8 cellular contexts compared by ENCODE assay signal in the genomic region with DNA sequence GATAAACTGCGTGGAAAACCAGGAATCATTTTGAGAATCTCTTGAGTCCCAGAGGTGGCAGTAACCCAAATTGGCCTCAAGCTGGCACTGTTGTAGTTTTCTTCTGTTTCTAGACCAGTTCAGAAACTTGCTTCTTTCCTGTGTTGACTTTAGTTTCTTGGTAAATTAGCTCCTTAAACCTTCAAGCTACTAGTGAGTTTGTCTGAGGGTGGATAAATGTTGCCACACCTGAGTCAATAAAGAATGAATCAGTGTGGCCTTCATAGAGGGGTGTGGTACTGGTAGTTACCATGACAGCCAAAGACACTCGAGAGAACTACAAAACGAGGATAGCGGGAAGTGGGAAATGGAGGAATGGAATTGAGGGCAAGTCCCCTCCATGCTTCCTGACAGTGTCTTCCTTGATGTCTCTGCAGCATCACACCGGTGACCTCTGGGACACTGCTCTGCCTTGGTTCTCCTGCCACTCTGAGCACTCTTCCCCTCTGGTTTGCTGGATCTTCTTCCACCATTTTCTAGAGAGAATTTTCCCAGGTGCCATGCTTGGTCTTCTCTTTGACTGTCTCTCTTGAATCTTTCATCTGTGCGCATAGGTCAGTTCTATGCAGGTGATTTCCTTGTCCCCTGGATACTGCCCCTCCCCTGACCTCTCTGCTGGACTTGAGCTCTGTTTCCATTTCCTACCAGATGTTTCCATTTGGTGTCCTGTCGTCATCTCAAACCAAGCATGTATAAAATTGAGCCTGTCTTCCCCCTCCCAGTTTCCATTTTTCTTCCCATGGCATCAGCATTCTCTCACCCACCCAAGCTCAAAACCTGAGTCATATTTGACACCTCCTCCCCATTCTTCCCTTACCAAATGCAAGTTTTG. TPM values are rescaled to one million over a fixed set of nuclear protein-coding genes. Genes with fewer than 3 reads are reported as not detected.
A peak's percentile ranks its signal among the peaks of the same experiment; 100 is the strongest.
DNase-seq lines count a peak whose midpoint lies in the region; ATAC-seq and TF ChIP-seq lines count a peak whose summit lies in the region.

No MANE protein-coding gene starts in this region.

- peak; percentile 95 for TF ChIP-seq CTCF in NB4 (IDR thresholded peaks at IDR 0.05; ENCODE audit: low read depth, low read length)
- TF ChIP-seq CTCF in mammary epithelial cell (conservative IDR thresholded peaks at IDR 0.05 in 1 of 2, IDR thresholded peaks at IDR 0.05 in 1 of 2; ENCODE audit: extremely low read depth in 1 of 2, insufficient read depth in 1 of 2, low read depth in 1 of 2, low read length in 2 of 2), result peak; percentile 79 to 97
- TF ChIP-seq CTCF in mucosa of descending colon (IDR thresholded peaks at IDR 0.05), result peak; percentile 61

- H3K36me3 ChIP-seq in mammary epithelial cell (ENCODE audit: insufficient read depth, low read length) (no peaks in the 10 kb centered on the region), mucosa of descending colon (ENCODE audit: low read depth) (no peaks in the 10 kb centered on the region)

- H3K27ac Mint-ChIP-seq in activated naive CD4-positive, alpha-beta T cell treated with anti-CD3 and anti-CD28 coated beads, Interleukin-2, amount 50 U/mL, for 24 hours, result peak overlapping the region; percentile 73

- no peaks in the 10 kb centered on the region for H4K20me1 ChIP-seq in mammary epithelial cell (ENCODE audit: insufficient read depth, low read length)

- no peak overlapping the region for H3K4me3 ChIP-seq in NB4 (ENCODE audit: low read depth, low read length)
- H3K4me3 ChIP-seq in mammary epithelial cell (replicated peaks in 1 of 3; ENCODE audit: insufficient read depth in 1 of 3, low read depth in 2 of 3, low read length in 3 of 3), result no peak overlapping the region
- H3K4me3 ChIP-seq in mucosa of descending colon, result no peak overlapping the region

- dilution Hi-C loops in mammary epithelial cell (cut with HindIII; ENCODE audit: low sequenced_read_pairs), result loop anchor here (5.0 kb wide), 2 partner anchors 41 to 131 kb away; no protein-coding TSS in a partner anchor

- no peak overlapping the region for H3K4me2 ChIP-seq in mammary epithelial cell (ENCODE audit: insufficient read depth, low read depth, low read length)

- DNase-seq in activated naive CD4-positive, alpha-beta T cell treated with anti-CD3 and anti-CD28 coated beads, Interleukin-2, amount 50 U/mL, for 16 hours, result no peak
- DNase-seq in NB4 (ENCODE audit: low read depth) (peak; percentile 64), mammary epithelial cell (peak; percentile 92), mucosa of descending colon (peak in 1 of 3 donors; percentile 76), NCI-H1930 (lab: John Stamatoyannopoulos, UW) (no peak)

- no TSS peak for BruUV-seq in mammary epithelial cell (replicated peaks; lab: Mats Ljungman, UMichigan)

- H3K9me3 ChIP-seq in mammary epithelial cell (replicated peaks; ENCODE audit: insufficient read depth, low read length) (no peaks in the 10 kb centered on the region), mucosa of descending colon (no peaks in the 10 kb centered on the region)

- no peaks in the 10 kb centered on the region for H3K27me3 ChIP-seq in mammary epithelial cell (ENCODE audit: insufficient read depth, low read length)

- no peak for TF ChIP-seq POLR2A in NB4 (IDR thresholded peaks at IDR 0.05; ENCODE audit: extremely low read depth, insufficient read length)

- H3K4me1 ChIP-seq in mammary epithelial cell (ENCODE audit: insufficient read depth, low read length) (peaks cover 21% of the 10 kb centered on the region), mucosa of descending colon (ENCODE audit: low read depth) (peaks cover 36% of the 10 kb centered on the region)

- no peaks in the 10 kb centered on the region for H3K27me3 Mint-ChIP-seq in activated naive CD4-positive, alpha-beta T cell treated with anti-CD3 and anti-CD28 coated beads, Interleukin-2, amount 50 U/mL, for 24 hours

- CTCF ChIA-PET in mammary epithelial cell (lab: Charles Lee; ENCODE audit: low non-redundant PET), result interaction anchor here (0.6 to 1.2 kb wide), 6 partner anchors 29 to 1011 kb away, joined by 3 to 11 read pairs (median 4); a partner anchor contains a TSS

- H3K9ac ChIP-seq in mammary epithelial cell (ENCODE audit: insufficient read depth, low read length), result peak overlapping the region; percentile 44

- in situ Hi-C loops in mammary epithelial cell (cut with MboI; ENCODE audit: low sequenced_read_pairs in 2 of 2), result no loop called here

- peak overlapping the region; percentile 30 for H3K4me3 Mint-ChIP-seq in activated naive CD4-positive, alpha-beta T cell treated with anti-CD3 and anti-CD28 coated beads, Interleukin-2, amount 50 U/mL, for 24 hours

- no peaks in the 10 kb centered on the region for H3K79me2 ChIP-seq in mammary epithelial cell (ENCODE audit: insufficient read depth, low read length)

- intact Hi-C loops in mammary epithelial cell (cut with micrococcal nuclease), result loop anchor here (2.0 kb wide), 1 partner anchor 29 kb away; no protein-coding TSS in a partner anchor
- intact Hi-C loops in mucosa of descending colon (cut with DNase I, micrococcal nuclease), result no loop called here

- peak; percentile 90 for ATAC-seq in mucosa of descending colon
- ATAC-seq in GM21423 (IDR thresholded peaks at IDR 0.05; ENCODE audit: unreplicated experiment), result no peak
- no peak for ATAC-seq in HG03432 (IDR thresholded peaks at IDR 0.05; ENCODE audit: unreplicated experiment)

- no peaks in the 10 kb centered on the region for H3K36me3 Mint-ChIP-seq in activated naive CD4-positive, alpha-beta T cell treated with anti-CD3 and anti-CD28 coated beads, Interleukin-2, amount 50 U/mL, for 24 hours

- peak overlapping the region; percentile 10 for H2AFZ ChIP-seq in mammary epithelial cell (ENCODE audit: low read depth, low read length)

- H3K27ac ChIP-seq in mammary epithelial cell (ENCODE audit: insufficient read depth, low read depth, low read length), result peak overlapping the region; percentile 77

- peaks cover 56% of the 10 kb centered on the region for H3K4me1 Mint-ChIP-seq in activated naive CD4-positive, alpha-beta T cell treated with anti-CD3 and anti-CD28 coated beads, Interleukin-2, amount 50 U/mL, for 24 hours

- 75% methylated on average over 7 of the region's 7 CpGs for WGBS in mammary epithelial cell (ENCODE audit: low coverage, missing lambda C conversion rate)

- no peaks in the 10 kb centered on the region for H3K9me3 Mint-ChIP-seq in activated naive CD4-positive, alpha-beta T cell treated with anti-CD3 and anti-CD28 coated beads, Interleukin-2, amount 50 U/mL, for 24 hours

RNA-seq across cellular contexts. Expression of a gene that starts 7.2 kb away (rescaled TPM):
- total RNA-seq in mammary epithelial cell, result 10 to 100 TPM; 39.2 to 75.2 TPM
- 86.3 TPM for polyA plus RNA-seq in mammary epithelial cell
- 5.9 TPM for polyA minus RNA-seq in mammary epithelial cell
- 100 to 1,000 TPM; 130 to 266 (median 201) TPM for total RNA-seq in mucosa of descending colon

RNA-seq across cellular contexts. Expression of a gene that starts 27.2 kb away (rescaled TPM):
- total RNA-seq in mammary epithelial cell, result 10 to 100 TPM in 1 of 2 donors, 1 to 10 TPM in 1; 8.3 to 12.5 TPM
- polyA plus RNA-seq in mammary epithelial cell, result 15.4 TPM
- polyA minus RNA-seq in mammary epithelial cell, result 21.4 TPM
- 1 to 10 TPM; 2.2 to 3.0 (median 2.7) TPM for total RNA-seq in mucosa of descending colon

RNA-seq across cellular contexts. Expression of a gene that starts 42.9 kb away (rescaled TPM):
- 10 to 100 TPM; 47.0 to 86.9 TPM for total RNA-seq in mammary epithelial cell
- 34.8 TPM for polyA plus RNA-seq in mammary epithelial cell
- 21.2 TPM for polyA minus RNA-seq in mammary epithelial cell
- 10 to 100 TPM; 55.8 to 87.0 (median 57.6) TPM for total RNA-seq in mucosa of descending colon

RNA-seq across cellular contexts. Expression of a gene that starts 45.6 kb away (rescaled TPM):
- total RNA-seq in mammary epithelial cell (10 to 100 TPM in 1 of 2 donors, 1 to 10 TPM in 1; 6.5 to 17.2 TPM), mucosa of descending colon (10 to 100 TPM; 27.9 to 39.3 (median 29.1) TPM)
- polyA plus RNA-seq in mammary epithelial cell, result 15.4 TPM
- 4.8 TPM for polyA minus RNA-seq in mammary epithelial cell

RNA-seq across cellular contexts. Expression of a gene that starts 55.5 kb away (rescaled TPM):
- total RNA-seq in mammary epithelial cell, result 100 to 1,000 TPM; 178 to 182 TPM
- 331 TPM for polyA plus RNA-seq in mammary epithelial cell
- 255 TPM for polyA minus RNA-seq in mammary epithelial cell
- total RNA-seq in mucosa of descending colon, result 100 to 1,000 TPM; 130 to 239 (median 209) TPM

Comparison
In these comparisons a context has a peak if more than half of its experiments do, and no peak if none do; other contexts are left out.
1. DNase-seq: peak in NB4 (single experiment) and mammary epithelial cell (single experiment); none in activated naive CD4-positive, alpha-beta T cell treated with anti-CD3 and anti-CD28 coated beads, Interleukin-2, amount 50 U/mL, for 16 hours (single experiment) and NCI-H1930 (0 of 2).
2. Peak in every context shown above with its lines, with median percentiles within 50 percentile points of each other: CTCF ChIP-seq.